In genomic region chr19:41753159-41753558, GRCh38 we compare ENCODE assay signal across 8 cellular contexts. TPM values are rescaled to one million over a fixed set of nuclear protein-coding genes. Genes with fewer than 3 reads are reported as not detected.
DNase-seq lines count a peak whose midpoint lies in the region; ATAC-seq and TF ChIP-seq lines count a peak whose summit lies in the region.

No MANE protein-coding gene starts in this region.

- H3K79me2 ChIP-seq in MM.1S (ENCODE audit: low read length), result no peaks in the 10 kb centered on the region

- H3K27ac ChIP-seq in MM.1S (ENCODE audit: low read length), result no peak overlapping the region

- no peaks in the 10 kb centered on the region for H3K36me3 ChIP-seq in MM.1S (replicated peaks; ENCODE audit: insufficient read depth, low read length)

- no peak overlapping the region for H3K9ac ChIP-seq in MM.1S (ENCODE audit: low read length)

- H3K9me3 ChIP-seq in MM.1S (replicated peaks; ENCODE audit: insufficient read depth, low read length), result no peaks in the 10 kb centered on the region

- H3K27me3 ChIP-seq in MM.1S (replicated peaks; ENCODE audit: insufficient read depth, low read length), result peaks cover 67% of the 10 kb centered on the region

- no peaks in the 10 kb centered on the region for H3F3A ChIP-seq in MM.1S (ENCODE audit: insufficient read depth, low read length)

- H2AFZ ChIP-seq in MM.1S (ENCODE audit: low read length), result no peak overlapping the region

- no peaks in the 10 kb centered on the region for H4K20me1 ChIP-seq in MM.1S (ENCODE audit: insufficient read depth, low read length)

- no peak overlapping the region for H3K4me3 ChIP-seq in MM.1S (ENCODE audit: low read length)

- peak; percentile 54 for DNase-seq in ELF-1 (ENCODE audit: low read depth, low spot score)
- peak; percentile 50 for DNase-seq in MM.1S
- peak; percentile 54 for DNase-seq in activated CD4-positive, CD25-positive, alpha-beta regulatory T cell treated with anti-CD3 and anti-CD28 coated beads, Interleukin-2, amount 50 U/mL, for 16 hours (ENCODE audit: low read depth, low spot score)
- DNase-seq in central memory CD4-positive, alpha-beta T cell, result peak; percentile 65
- peak; percentile 32 to 44 for DNase-seq in lung microvascular endothelial cell (ENCODE audit: low read depth in 2 of 2)
- peak; percentile 54 to 59 for DNase-seq in stimulated activated CD8-positive, alpha-beta memory T cell treated with anti-CD3 and anti-CD28 coated beads, Interleukin-7, amount 100 ng/mL, for 4 hours (ENCODE audit: low read depth in 2 of 2)

- peak; percentile 83 for TF ChIP-seq CTCF in MM.1S (IDR thresholded peaks at IDR 0.05; ENCODE audit: low read length)

- no peak overlapping the region for H3K4me2 ChIP-seq in MM.1S (ENCODE audit: low read depth, low read length)

- no peaks in the 10 kb centered on the region for H3K9me2 ChIP-seq in MM.1S (replicated peaks; ENCODE audit: insufficient read depth, low read length)

- H3K4me1 ChIP-seq in MM.1S (ENCODE audit: low read length), result no peaks in the 10 kb centered on the region

- ATAC-seq in GM21526 (IDR thresholded peaks at IDR 0.05; ENCODE audit: low FRiP score, unreplicated experiment), result no peak
- no peak for ATAC-seq in GM21619 (IDR thresholded peaks at IDR 0.05; ENCODE audit: unreplicated experiment)

RNA-seq across cellular contexts. Expression of gene CEACAM6, which starts 2.2 kb away (rescaled TPM):
- total RNA-seq in lung microvascular endothelial cell, result not detected in 2 replicates

RNA-seq across cellular contexts. Expression of gene CEACAM3, which starts 43.2 kb away (rescaled TPM):
- not detected in 2 replicates for total RNA-seq in lung microvascular endothelial cell

RNA-seq across cellular contexts. Expression of gene CEACAM5, which starts 44.7 kb away (rescaled TPM):
- total RNA-seq in lung microvascular endothelial cell, result not detected in 2 replicates
